In the genomic region with DNA sequence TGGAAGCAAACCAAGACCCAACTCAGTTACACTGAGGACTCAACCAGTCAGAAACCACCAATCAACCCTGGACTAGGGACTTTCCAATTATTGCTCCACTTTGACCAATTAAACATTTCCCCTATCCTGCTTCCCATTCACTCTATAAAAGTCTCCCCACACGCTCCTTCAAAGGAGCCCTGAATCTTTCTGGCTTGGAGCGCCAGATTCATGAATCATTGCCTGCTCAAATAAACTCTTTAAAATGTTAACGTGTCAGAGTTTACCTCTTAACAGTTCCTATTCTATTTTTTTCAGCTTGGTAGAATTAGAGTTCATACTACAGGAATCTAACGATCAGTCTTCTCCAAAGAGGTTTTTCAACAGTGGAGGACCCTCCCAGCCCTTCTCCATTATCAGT, we compare ENCODE assay signal across 14 cellular contexts. TPM values are rescaled to one million over a fixed set of nuclear protein-coding genes. Genes with fewer than 3 reads are reported as not detected.
A peak's percentile ranks its signal among the peaks of the same experiment; 100 is the strongest.
DNase-seq lines count a peak whose midpoint lies in the region; ATAC-seq, FAIRE-seq and TF ChIP-seq lines count a peak whose summit lies in the region.
"Had no signal": no experiment of that assay in that cellular context is flagged by ENCODE, and none has a peak within 500 bp of the region (broad histone marks: within the 10 kb centered on the region; RNA-seq: fewer than 3 reads in every experiment).

No MANE protein-coding gene starts in this region.

- H3F3A ChIP-seq in GM23338 (replicated peaks; ENCODE audit: low read depth): no peaks in the 10 kb centered on the region

- H3K27ac Mint-ChIP-seq in GM23338: no peak overlapping the region
- H3K27ac Mint-ChIP-seq: activated CD4-positive, alpha-beta T cell treated with anti-CD3 and anti-CD28 coated beads for 36 hours; stimulated activated naive CD8-positive, alpha-beta T cell treated with anti-CD3 and anti-CD28 coated beads, Interleukin-15, amount 100 ng/mL, for 72 hours had no signal

- no peak overlapping the region for H3K9ac ChIP-seq in keratinocyte (ENCODE audit: control insufficient read depth, extremely low read depth, insufficient read depth, low read length)

- H3K36me3 Mint-ChIP-seq in GM23338 (ENCODE audit: low read depth): no peaks in the 10 kb centered on the region; the same call in 2 of the 3 replicates

- H2AFZ ChIP-seq in GM23338: 0 out of 2 replicates have a peak overlapping the region, but pooled peaks have one; percentile 18
- H2AFZ ChIP-seq in keratinocyte (ENCODE audit: control insufficient read depth, low read length): peak overlapping the region; percentile 49

- H4K20me1 ChIP-seq in GM23338 (replicated peaks; ENCODE audit: insufficient read depth) (no peaks in the 10 kb centered on the region), keratinocyte (ENCODE audit: control insufficient read depth, extremely low read depth, insufficient read depth, low read length) (no peaks in the 10 kb centered on the region)

- H3K27me3 ChIP-seq in GM23338 (ENCODE audit: insufficient read depth) (no peaks in the 10 kb centered on the region), keratinocyte (ENCODE audit: control insufficient read depth, extremely low read depth, insufficient read depth, low read length) (no peaks in the 10 kb centered on the region), transverse colon (no peaks in the 10 kb centered on the region)
- H3K27me3 ChIP-seq: dorsolateral prefrontal cortex, neutrophil had no signal

- no peak overlapping the region for H3K4me2 ChIP-seq in GM23338
- peak overlapping the region; percentile 42 for H3K4me2 ChIP-seq in keratinocyte (ENCODE audit: control insufficient read depth, extremely low read depth, insufficient read depth, low read depth, low read length)

- H3K79me2 ChIP-seq in GM23338 (replicated peaks; ENCODE audit: insufficient read depth) (no peaks in the 10 kb centered on the region), keratinocyte (ENCODE audit: control insufficient read depth, insufficient read depth, low read length) (no peaks in the 10 kb centered on the region)

- TF ChIP-seq CTCF in GM23338 (conservative IDR thresholded peaks at IDR 0.05; ENCODE audit: low read depth in 2 of 2) (no peak), keratinocyte (optimal IDR thresholded peaks at IDR 0.05 in 1 of 3, IDR thresholded peaks at IDR 0.05 in 1 of 3, conservative IDR thresholded peaks at IDR 0.05 in 1 of 3; ENCODE audit: extremely low read depth in 1 of 3, insufficient read depth in 2 of 3, low read length in 3 of 3) (no peak), transverse colon (IDR thresholded peaks at IDR 0.05) (no peak)

- no peak for TF ChIP-seq EP300 in transverse colon (IDR thresholded peaks at IDR 0.05; ENCODE audit: low read depth)

- H3K4me3 ChIP-seq in GM23338: no peak overlapping the region
- no peak overlapping the region for H3K4me3 ChIP-seq in keratinocyte (ENCODE audit: control insufficient read depth in 2 of 3, extremely low read depth in 1 of 3, insufficient read depth in 2 of 3, low read depth in 1 of 3, low read length in 3 of 3)
- no peak overlapping the region for H3K4me3 ChIP-seq in transverse colon
- H3K4me3 ChIP-seq: dorsolateral prefrontal cortex, K562 had no signal

- TF ChIP-seq POLR2A in transverse colon (IDR thresholded peaks at IDR 0.05): no peak

- H3K9me3 ChIP-seq in keratinocyte (ENCODE audit: control insufficient read depth, low read depth, low read length): no peaks in the 10 kb centered on the region
- no peaks in the 10 kb centered on the region for H3K9me3 ChIP-seq in transverse colon
- H3K9me3 ChIP-seq: neutrophil had no signal

- H3K4me3 Mint-ChIP-seq in GM23338: no peak overlapping the region
- H3K4me3 Mint-ChIP-seq: activated CD4-positive, alpha-beta T cell treated with anti-CD3 and anti-CD28 coated beads for 36 hours; stimulated activated naive CD8-positive, alpha-beta T cell treated with anti-CD3 and anti-CD28 coated beads, Interleukin-15, amount 100 ng/mL, for 72 hours had no signal

- H3K9me1 ChIP-seq in keratinocyte (ENCODE audit: control insufficient read depth, extremely low read depth, insufficient read depth, low read length): no peaks in the 10 kb centered on the region

- in situ Hi-C loops in transverse colon (cut with MboI; ENCODE audit: low pct_ligation_motif_present in 1 of 4, low pct_unique_long_range_greater_than_20kb in 1 of 4, low sequenced_read_pairs in 3 of 4): no loop called here

- H3K27ac ChIP-seq in GM23338 (ENCODE audit: low read depth) (no peak overlapping the region), keratinocyte (ENCODE audit: control insufficient read depth, insufficient read depth, low read length) (peak overlapping the region; percentile 59), transverse colon (peak overlapping the region; percentile 37 to 74 (median 55))
- H3K27ac ChIP-seq: neutrophil had no signal

- dilution Hi-C loops in keratinocyte (cut with MboI; ENCODE audit: extremely low pct_ligation_motif_present, low sequenced_read_pairs): no loop called here

- peak; percentile 67 for FAIRE-seq in keratinocyte (lab: Jason Lieb, UNC)
- FAIRE-seq: K562 had no signal

- 50 to 51% methylated on average over 4 of the region's 4 CpGs for WGBS in transverse colon (ENCODE audit: low coverage in 1 of 2), 2 donors

- peaks cover 4% of the 10 kb centered on the region; the same call in 1 of the 2 replicates for H3K4me1 ChIP-seq in GM23338 (ENCODE audit: insufficient read depth)
- H3K4me1 ChIP-seq in keratinocyte (ENCODE audit: control insufficient read depth, extremely low read depth, insufficient read depth, low read length): peaks cover 20% of the 10 kb centered on the region
- peaks cover 0 to 29% (median 12%) of the 10 kb centered on the region in 4 donors for H3K4me1 ChIP-seq in transverse colon

- DNase-seq in GM23338 (ENCODE audit: low spot score): no peak
- DNase-seq in amniotic stem cell (lab: John Stamatoyannopoulos, UW): peak; percentile 42
- DNase-seq in keratinocyte (ENCODE audit: low read depth, low spot score): no peak
- DNase-seq in transverse colon: no peak
- DNase-seq: activated CD4-positive, alpha-beta T cell treated with anti-CD3 and anti-CD28 coated beads for 36 hours; activated gamma-delta T cell treated with Interleukin-2 at 50 U/mL for 16 hours; dorsolateral prefrontal cortex; stimulated activated CD4-positive, alpha-beta T cell treated with anti-CD3 and anti-CD28 coated beads, Interleukin-2, amount 100 ng/mL, for 48 hours; stimulated activated naive CD8-positive, alpha-beta T cell treated with anti-CD3 and anti-CD28 coated beads, Interleukin-15, amount 100 ng/mL, for 72 hours had no signal

- H3K36me3 ChIP-seq in GM23338 (ENCODE audit: insufficient read depth) (no peaks in the 10 kb centered on the region), keratinocyte (ENCODE audit: control insufficient read depth in 2 of 2, extremely low read depth in 1 of 2, insufficient read depth in 2 of 2, low read length in 2 of 2) (no peaks in the 10 kb centered on the region), transverse colon (no peaks in the 10 kb centered on the region)
- H3K36me3 ChIP-seq: neutrophil had no signal

- ATAC-seq in GM23338 (no peak), GM18502 (IDR thresholded peaks at IDR 0.05; ENCODE audit: poor library complexity, unreplicated experiment) (no peak), HG03457 (IDR thresholded peaks at IDR 0.05; ENCODE audit: unreplicated experiment) (no peak)
- ATAC-seq in activated CD4-positive, CD25-positive, alpha-beta regulatory T cell treated with anti-CD3 and anti-CD28 coated beads, Interleukin-2, amount 50 U/mL, for 24 hours: no peak
- ATAC-seq: activated CD4-positive, alpha-beta T cell treated with anti-CD3 and anti-CD28 coated beads for 36 hours; K562 had no signal

- H3K27me3 Mint-ChIP-seq in GM23338 (ENCODE audit: insufficient read depth, low read depth, poor library complexity): peaks cover 2% of the 10 kb centered on the region

- intact Hi-C loops in transverse colon (cut with DNase I; ENCODE audit: low total_unique reads): no loop called here

- H3K9me2 ChIP-seq in GM23338 (ENCODE audit: insufficient read depth): peaks cover 3% of the 10 kb centered on the region

- peaks cover 3% of the 10 kb centered on the region; the same call in 1 of the 3 replicates for H3K9me3 Mint-ChIP-seq in GM23338
- H3K9me3 Mint-ChIP-seq: stimulated activated naive CD8-positive, alpha-beta T cell treated with anti-CD3 and anti-CD28 coated beads, Interleukin-15, amount 100 ng/mL, for 72 hours had no signal

- H3K4me1 Mint-ChIP-seq in GM23338: peaks cover 3% of the 10 kb centered on the region; the same call in 1 of the 3 replicates
- H3K4me1 Mint-ChIP-seq: activated CD4-positive, alpha-beta T cell treated with anti-CD3 and anti-CD28 coated beads for 36 hours; stimulated activated naive CD8-positive, alpha-beta T cell treated with anti-CD3 and anti-CD28 coated beads, Interleukin-15, amount 100 ng/mL, for 72 hours had no signal

TF ChIP-seq in GM23338, 12 proteins besides CTCF, POLR2A, EP300 and RAD21 (continues in another document):
- no peak for TF ChIP-seq JUNB (IDR thresholded peaks at IDR 0.05; ENCODE audit: unreplicated experiment)

RNA-seq across cellular contexts. Expression of gene SULT1C2, which starts 20.7 kb away (rescaled TPM):
- 0.69 and 1.9 TPM in 2 replicates for total RNA-seq in GM23338 (2014; rRNA removed; shearing (Covaris generic))
- polyA plus RNA-seq in GM23338 (2016; fragmentation: Nextera tagmentation; extraction: Ambion mirVana) (1.2 and 1.9 TPM in 2 replicates), keratinocyte (0.06 TPM in 1 of 3 replicates, not detected in the others)
- not detected for polyA plus RNA-seq in keratinocyte (2011; ENCODE audit: low read depth)
- polyA plus RNA-seq in keratinocyte (2011; cell fraction: cytosol; rRNA removed): not detected in 2 replicates
- 0.05 TPM in 1 of 2 replicates, not detected in the other for polyA plus RNA-seq in keratinocyte (2011; cell fraction: nucleus; rRNA removed)
- polyA plus RNA-seq in keratinocyte (2012; ENCODE audit: low replicate concordance): 0.08 TPM in 1 of 2 replicates, not detected in the other
- polyA minus RNA-seq in keratinocyte: not detected in 3 replicates
- not detected for polyA minus RNA-seq in keratinocyte (2011; cell fraction: cytosol; rRNA and poly(A)+ RNA removed)
- not detected in 2 replicates for polyA minus RNA-seq in keratinocyte (2011; cell fraction: nucleus; rRNA and poly(A)+ RNA removed)
- not detected for total RNA-seq in transverse colon
- total RNA-seq: activated CD4-positive, alpha-beta T cell treated with anti-CD3 and anti-CD28 coated beads for 36 hours had no signal
- polyA plus RNA-seq: K562 had no signal

RNA-seq across cellular contexts. Expression of gene SULT1C3, which starts 28.2 kb away (rescaled TPM):
- not detected in 2 replicates for total RNA-seq in GM23338 (2014; rRNA removed; shearing (Covaris generic))
- polyA plus RNA-seq in GM23338 (2016; fragmentation: Nextera tagmentation; extraction: Ambion mirVana) (not detected in 2 replicates), keratinocyte (not detected in 3 replicates)
- polyA plus RNA-seq in keratinocyte (2011; ENCODE audit: low read depth): not detected
- not detected in 2 replicates for polyA plus RNA-seq in keratinocyte (2011; cell fraction: cytosol; rRNA removed)
- not detected in 2 replicates for polyA plus RNA-seq in keratinocyte (2011; cell fraction: nucleus; rRNA removed)
- 0.20 TPM in 1 of 2 replicates, not detected in the other for polyA plus RNA-seq in keratinocyte (2012; ENCODE audit: low replicate concordance)
- not detected in 3 replicates for polyA minus RNA-seq in keratinocyte
- polyA minus RNA-seq in keratinocyte (2011; cell fraction: cytosol; rRNA and poly(A)+ RNA removed): not detected
- polyA minus RNA-seq in keratinocyte (2011; cell fraction: nucleus; rRNA and poly(A)+ RNA removed): not detected in 2 replicates
- not detected for total RNA-seq in transverse colon
- total RNA-seq: activated CD4-positive, alpha-beta T cell treated with anti-CD3 and anti-CD28 coated beads for 36 hours; dorsolateral prefrontal cortex; K562 had no signal
- polyA plus RNA-seq: K562 had no signal
